8 cellular contexts compared by ENCODE assay signal in the genomic region with DNA sequence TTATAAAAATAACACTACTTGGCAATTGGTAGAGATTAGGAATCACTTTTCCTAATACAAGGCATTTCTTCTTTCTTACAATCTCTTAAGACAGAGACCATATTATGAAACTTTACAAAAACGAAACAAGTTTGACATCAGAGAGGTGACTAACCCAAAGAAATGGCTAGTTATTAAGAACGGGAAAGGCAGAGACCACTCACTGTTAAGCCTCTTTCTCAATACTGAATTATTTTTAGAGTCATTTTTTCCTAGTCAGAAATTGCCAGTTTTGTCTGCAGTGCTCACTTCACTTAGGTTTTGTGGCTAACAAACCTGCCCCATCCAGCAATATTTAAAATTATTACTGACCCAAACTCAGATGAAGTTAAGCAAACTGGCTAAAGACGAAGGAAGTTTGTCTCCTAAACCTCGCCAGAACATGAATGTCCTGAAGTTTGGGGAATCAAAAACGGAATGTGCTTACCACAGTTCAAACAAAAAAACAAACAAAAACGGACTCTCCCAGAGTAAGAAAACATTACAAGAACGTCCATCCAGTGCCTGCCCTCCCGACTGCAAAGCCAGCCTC. TPM values are rescaled to one million over a fixed set of nuclear protein-coding genes. Genes with fewer than 3 reads are reported as not detected.
DNase-seq lines count a peak whose midpoint lies in the region; ATAC-seq and TF ChIP-seq lines count a peak whose summit lies in the region.

No MANE protein-coding gene starts in this region.

- WGBS in adrenal gland, 4 donors: 0 to 1% (median 0%) methylated on average over 8 of the region's 8 CpGs

- TF ChIP-seq CTCF in GM06990 (IDR thresholded peaks at IDR 0.05; ENCODE audit: insufficient read depth, low read length, poor library complexity, severe bottlenecking): no peak
- TF ChIP-seq CTCF in GM23338 (conservative IDR thresholded peaks at IDR 0.05; ENCODE audit: low read depth in 2 of 2): no peak
- no peak for TF ChIP-seq CTCF in MM.1S (IDR thresholded peaks at IDR 0.05; ENCODE audit: low read length)
- no peak for TF ChIP-seq CTCF in adrenal gland (IDR thresholded peaks at IDR 0.05)

- H3K4me1 ChIP-seq in GM23338 (ENCODE audit: insufficient read depth): peaks cover 12% of the 10 kb centered on the region
- H3K4me1 ChIP-seq in MM.1S (ENCODE audit: low read length): peaks cover 26% of the 10 kb centered on the region
- peaks cover 5 to 34% of the 10 kb centered on the region in 2 donors for H3K4me1 ChIP-seq in adrenal gland (replicated peaks in 1 of 2)
- peaks cover 17% of the 10 kb centered on the region; the same call in 1 of the 2 replicates for H3K4me1 ChIP-seq in iPS-20b (ENCODE audit: insufficient read depth, low read length)

- H3K36me3 ChIP-seq in GM06990 (ENCODE audit: control insufficient read depth, insufficient read depth, low read length) (no peaks in the 10 kb centered on the region), GM23338 (ENCODE audit: insufficient read depth) (no peaks in the 10 kb centered on the region), MM.1S (replicated peaks; ENCODE audit: insufficient read depth, low read length) (no peaks in the 10 kb centered on the region), adrenal gland (replicated peaks in 1 of 2) (no peaks in the 10 kb centered on the region), iPS-20b (ENCODE audit: insufficient read depth, low read depth, low read length) (no peaks in the 10 kb centered on the region)

- H3K36me3 Mint-ChIP-seq in GM23338 (ENCODE audit: low read depth): no peaks in the 10 kb centered on the region

- H3K27me3 ChIP-seq in GM06990 (replicated peaks; ENCODE audit: control insufficient read depth, insufficient read depth, low read length): no peaks in the 10 kb centered on the region
- H3K27me3 ChIP-seq in GM23338 (ENCODE audit: insufficient read depth): no peaks in the 10 kb centered on the region
- no peaks in the 10 kb centered on the region for H3K27me3 ChIP-seq in MM.1S (replicated peaks; ENCODE audit: insufficient read depth, low read length)
- no peaks in the 10 kb centered on the region for H3K27me3 ChIP-seq in adrenal gland
- no peaks in the 10 kb centered on the region for H3K27me3 ChIP-seq in iPS-20b (ENCODE audit: insufficient read depth, low read length)

- H3K27ac ChIP-seq in GM23338 (ENCODE audit: low read depth) (peak overlapping the region; percentile 96), MM.1S (ENCODE audit: low read length) (peak overlapping the region; percentile 90), adrenal gland (peak overlapping the region; percentile 92 to 100 (median 100)), iPS-20b (ENCODE audit: low read length) (peak overlapping the region; percentile 16)

- peak; percentile 24 for DNase-seq in GM06990 (ENCODE audit: extremely low read depth, insufficient read length)
- no peak for DNase-seq in GM23338 (ENCODE audit: low spot score)
- peak; percentile 61 for DNase-seq in MM.1S
- DNase-seq in adrenal gland: peak in 2 of 7 donors; percentile 4 to 8
- no peak for DNase-seq in stimulated activated naive CD8-positive, alpha-beta T cell treated with anti-CD3 and anti-CD28 coated beads, Interleukin-15, Interleukin-2, amounts not matched to agents 100 U/mL and 50 U/mL, for 24 hours
- DNase-seq in stimulated activated CD4-positive, alpha-beta T cell treated with anti-CD3 and anti-CD28 coated beads, Interleukin-15, amount 100 ng/mL, for 24 hours: no peak
- DNase-seq in stimulated activated naive CD4-positive, alpha-beta T cell treated with Interleukin-2 at 50 U/mL for 16 hours (lab: John Stamatoyannopoulos, UW): no peak

- H2AFZ ChIP-seq in GM23338 (no peak overlapping the region), MM.1S (ENCODE audit: low read length) (peak overlapping the region; percentile 73)

- H3K9me2 ChIP-seq in GM23338 (ENCODE audit: insufficient read depth): no peaks in the 10 kb centered on the region
- no peaks in the 10 kb centered on the region for H3K9me2 ChIP-seq in MM.1S (replicated peaks; ENCODE audit: insufficient read depth, low read length)

- H3K4me3 ChIP-seq in GM06990 (replicated peaks; ENCODE audit: low read depth, low read length) (peak overlapping the region; percentile 97), GM23338 (peak overlapping the region; percentile 70), MM.1S (ENCODE audit: low read length) (peak overlapping the region; percentile 79), adrenal gland (peak overlapping the region in 3 of 4 donors; percentile 88 to 93 (median 89)), iPS-20b (ENCODE audit: low read length) (peak overlapping the region; percentile 99)

- H3F3A ChIP-seq in GM23338 (replicated peaks; ENCODE audit: low read depth) (0 out of 2 replicates have a peak, but pooled peaks cover 4% of the 10 kb centered on the region), MM.1S (ENCODE audit: insufficient read depth, low read length) (peaks cover 31% of the 10 kb centered on the region)

- H3K79me2 ChIP-seq in GM23338 (replicated peaks; ENCODE audit: insufficient read depth) (peaks cover 48% of the 10 kb centered on the region), MM.1S (ENCODE audit: low read length) (peaks cover 46% of the 10 kb centered on the region)

- intact Hi-C loops in adrenal gland (cut with DNase I): no loop called here

- ATAC-seq in GM23338: no peak
- ATAC-seq in stimulated activated naive CD8-positive, alpha-beta T cell treated with anti-CD3 and anti-CD28 coated beads, Interleukin-15, Interleukin-2, amounts not matched to agents 100 U/mL and 50 U/mL, for 24 hours: peak; percentile 26

- peak overlapping the region; percentile 99 for H3K27ac Mint-ChIP-seq in GM23338

- H3K4me3 Mint-ChIP-seq in GM23338: peak overlapping the region; percentile 95

- H3K9ac ChIP-seq in MM.1S (ENCODE audit: low read length): peak overlapping the region; percentile 96
- H3K9ac ChIP-seq in iPS-20b (ENCODE audit: low read depth, low read length): peak overlapping the region; percentile 86

- H3K9me3 ChIP-seq in MM.1S (replicated peaks; ENCODE audit: insufficient read depth, low read length): no peaks in the 10 kb centered on the region
- no peaks in the 10 kb centered on the region for H3K9me3 ChIP-seq in adrenal gland (replicated peaks in 1 of 3)
- no peaks in the 10 kb centered on the region for H3K9me3 ChIP-seq in iPS-20b (ENCODE audit: insufficient read depth, low read depth, low read length)

- no peaks in the 10 kb centered on the region for H3K9me3 Mint-ChIP-seq in GM23338

- H3K4me2 ChIP-seq in GM23338: peak overlapping the region; percentile 81
- peak overlapping the region; percentile 63 for H3K4me2 ChIP-seq in MM.1S (ENCODE audit: low read depth, low read length)

- TF ChIP-seq POLR2A in adrenal gland (IDR thresholded peaks at IDR 0.05): no peak

- H3K27me3 Mint-ChIP-seq in GM23338 (ENCODE audit: insufficient read depth, low read depth, poor library complexity): peaks cover 8% of the 10 kb centered on the region

- H4K20me1 ChIP-seq in GM23338 (replicated peaks; ENCODE audit: insufficient read depth) (no peaks in the 10 kb centered on the region), MM.1S (ENCODE audit: insufficient read depth, low read length) (no peaks in the 10 kb centered on the region)

- H3K4me1 Mint-ChIP-seq in GM23338: peaks cover 20% of the 10 kb centered on the region

TF ChIP-seq in GM23338, 12 proteins besides CTCF, POLR2A, EP300 and RAD21 (continues in another document):
- TF ChIP-seq, protein P1, sequence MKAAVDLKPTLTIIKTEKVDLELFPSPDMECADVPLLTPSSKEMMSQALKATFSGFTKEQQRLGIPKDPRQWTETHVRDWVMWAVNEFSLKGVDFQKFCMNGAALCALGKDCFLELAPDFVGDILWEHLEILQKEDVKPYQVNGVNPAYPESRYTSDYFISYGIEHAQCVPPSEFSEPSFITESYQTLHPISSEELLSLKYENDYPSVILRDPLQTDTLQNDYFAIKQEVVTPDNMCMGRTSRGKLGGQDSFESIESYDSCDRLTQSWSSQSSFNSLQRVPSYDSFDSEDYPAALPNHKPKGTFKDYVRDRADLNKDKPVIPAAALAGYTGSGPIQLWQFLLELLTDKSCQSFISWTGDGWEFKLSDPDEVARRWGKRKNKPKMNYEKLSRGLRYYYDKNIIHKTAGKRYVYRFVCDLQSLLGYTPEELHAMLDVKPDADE (IDR thresholded peaks at IDR 0.05): no peak
- TF ChIP-seq POLR2AphosphoS5 (IDR thresholded peaks at IDR 0.05; ENCODE audit: low read depth): no peak

RNA-seq across cellular contexts. Expression of gene KANSL1L, which starts 1.3 kb away (rescaled TPM):
- total RNA-seq in GM23338 (2014; rRNA removed; shearing (Covaris generic)): 21.1 and 21.2 TPM in 2 replicates
- polyA plus RNA-seq in GM23338 (2016; fragmentation: Nextera tagmentation; extraction: Ambion mirVana) (6.5 and 7.4 TPM in 2 replicates), adrenal gland (10 to 100 TPM in 1 of 3 donors, 1 to 10 TPM in 2; 5.4 to 10.7 (median 9.2) TPM)
- total RNA-seq in adrenal gland: 10 to 100 TPM in 7 of 8 donors, 1 to 10 TPM in 1; 8.5 to 29.2 (median 20.1) TPM

RNA-seq across cellular contexts. Expression of gene ACADL, which starts 55.3 kb away (rescaled TPM):
- total RNA-seq in GM23338 (2014; rRNA removed; shearing (Covaris generic)): 0.39 TPM in 1 of 2 replicates, not detected in the other
- polyA plus RNA-seq in GM23338 (2016; fragmentation: Nextera tagmentation; extraction: Ambion mirVana) (0.37 and 0.68 TPM in 2 replicates), adrenal gland (1 to 10 TPM in 2 of 3 donors, under 1 TPM in 1; 0.64 to 5.4 (median 2.3) TPM)
- 1 to 10 TPM in 4 of 8 donors, under 1 TPM in 4; 0.06 to 2.9 (median 0.98) TPM for total RNA-seq in adrenal gland

Comparison
In these comparisons a context has a peak if more than half of its experiments do, and no peak if none do; other contexts are left out.
1. DNase-seq: peak in GM06990 (single experiment) and MM.1S (single experiment); none in GM23338 (single experiment), stimulated activated naive CD8-positive, alpha-beta T cell treated with anti-CD3 and anti-CD28 coated beads, Interleukin-15, Interleukin-2, amounts not matched to agents 100 U/mL and 50 U/mL, for 24 hours (single experiment), stimulated activated CD4-positive, alpha-beta T cell treated with anti-CD3 and anti-CD28 coated beads, Interleukin-15, amount 100 ng/mL, for 24 hours (single experiment) and stimulated activated naive CD4-positive, alpha-beta T cell treated with Interleukin-2 at 50 U/mL for 16 hours (single experiment).
2. H3K27ac ChIP-seq: peak in every context shown above with its lines; median percentile 100 in adrenal gland; 96 in GM23338; 90 in MM.1S; 16 in iPS-20b.
3. Peak in every context shown above with its lines, with median percentiles within 50 percentile points of each other: H3K4me3 ChIP-seq.